17 cellular contexts compared by ENCODE assay signal in genomic region chr13:96898855-96899254, GRCh38.
DNase-seq lines count a peak whose midpoint lies in the region; ATAC-seq and TF ChIP-seq lines count a peak whose summit lies in the region.
"Had no signal": no experiment of that assay in that cellular context is flagged by ENCODE, and none has a peak within 500 bp of the region (broad histone marks: within the 10 kb centered on the region; RNA-seq: fewer than 3 reads in every experiment).

No MANE protein-coding gene starts in this region.

- no peaks in the 10 kb centered on the region for H4K20me1 ChIP-seq in Karpas-422 (ENCODE audit: insufficient read depth, low read depth, low read length)
- H4K20me1 ChIP-seq: BLaER1 had no signal

- H3K27ac ChIP-seq in mesenchymal stem cell (ENCODE audit: low read length, poor library complexity, severe bottlenecking) (no peak overlapping the region), substantia nigra (ENCODE audit: low read depth, low read length, poor library complexity, severe bottlenecking) (peak overlapping the region; percentile 82), Karpas-422 (ENCODE audit: low read length) (no peak overlapping the region)
- H3K27ac ChIP-seq: BLaER1, left lung, psoas muscle, SJSA1 had no signal

- no peak overlapping the region for H3K18ac ChIP-seq in mesenchymal stem cell (ENCODE audit: low read depth in 1 of 2, low read length in 2 of 2)

- H2BK12ac ChIP-seq in mesenchymal stem cell (ENCODE audit: low read length in 2 of 2), result no peak overlapping the region

- H3K9ac ChIP-seq in NT2/D1 (ENCODE audit: insufficient read length, low read depth), result no peak overlapping the region
- no peak overlapping the region for H3K9ac ChIP-seq in endocrine pancreas (ENCODE audit: control insufficient read depth, insufficient read depth, low read length)
- H3K9ac ChIP-seq in mesenchymal stem cell (ENCODE audit: low read length), result peak overlapping the region; percentile 32
- no peak overlapping the region for H3K9ac ChIP-seq in Karpas-422 (ENCODE audit: low read length)
- H3K9ac ChIP-seq: BLaER1 had no signal

- H2BK15ac ChIP-seq in mesenchymal stem cell (ENCODE audit: low read depth, poor library complexity, severe bottlenecking), result no peak overlapping the region

- H3K79me2 ChIP-seq in Karpas-422 (ENCODE audit: low read length), result no peaks in the 10 kb centered on the region

- H2BK120ac ChIP-seq in mesenchymal stem cell (ENCODE audit: low read depth, low read length), result no peak overlapping the region

- DNase-seq in NT2/D1 (ENCODE audit: low read depth, low spot score) (peak; percentile 39), mesenchymal stem cell (no peak), substantia nigra (lab: John Stamatoyannopoulos, UW) (peak in 42 of 49 donors; percentile 0 to 63 (median 25)), mucosa of descending colon (no peak), Karpas-422 (no peak)
- DNase-seq: activated CD4-positive, alpha-beta T cell treated with anti-CD3 and anti-CD28 coated beads, Interleukin-2, amount 10 ng/mL, durations not matched to agents 7 days and 5 days; activated naive CD4-positive, alpha-beta T cell treated with anti-CD3 and anti-CD28 coated beads, Interleukin-2, amount 10 ng/mL, durations not matched to agents 7 days and 5 days; DMS 273 treated with DMSO at 0.1 percent for 48 hours; left lung; naive B cell; NCI-H187; psoas muscle had no signal

- H3K4me1 ChIP-seq in NT2/D1 (ENCODE audit: insufficient read depth, insufficient read length) (no peaks in the 10 kb centered on the region), endocrine pancreas (ENCODE audit: control insufficient read depth, insufficient read depth, low read length) (peaks cover 10% of the 10 kb centered on the region), mesenchymal stem cell (ENCODE audit: control insufficient read depth, insufficient read depth, low read depth, low read length) (no peaks in the 10 kb centered on the region), mucosa of descending colon (ENCODE audit: low read depth) (no peaks in the 10 kb centered on the region), Karpas-422 (ENCODE audit: low read length) (no peaks in the 10 kb centered on the region)
- H3K4me1 ChIP-seq: BLaER1, left lung, psoas muscle, SJSA1 had no signal

- intact Hi-C loops in mucosa of descending colon (cut with DNase I, micrococcal nuclease), result no loop called here

- no peak overlapping the region for H3K14ac ChIP-seq in mesenchymal stem cell (ENCODE audit: low read length in 2 of 2)

- H4K8ac ChIP-seq in mesenchymal stem cell (ENCODE audit: low read length), result no peak overlapping the region

- no peaks in the 10 kb centered on the region for H3K79me1 ChIP-seq in mesenchymal stem cell (replicated peaks; ENCODE audit: low read length, poor library complexity, severe bottlenecking)

- H3K4ac ChIP-seq in mesenchymal stem cell (ENCODE audit: low read depth in 1 of 2, low read length in 2 of 2), result no peak overlapping the region

- no peak overlapping the region for H3K4me3 ChIP-seq in NT2/D1 (ENCODE audit: insufficient read length, low read depth)
- peak overlapping the region; percentile 40 for H3K4me3 ChIP-seq in endocrine pancreas (ENCODE audit: control insufficient read depth, insufficient read depth, low read length)
- H3K4me3 ChIP-seq in mesenchymal stem cell (ENCODE audit: insufficient read depth in 1 of 2, low read depth in 1 of 2, low read length in 2 of 2), result no peak overlapping the region
- H3K4me3 ChIP-seq in mucosa of descending colon, result no peak overlapping the region
- H3K4me3 ChIP-seq in Karpas-422 (ENCODE audit: low read length), result no peak overlapping the region
- H3K4me3 ChIP-seq: BLaER1, left lung, MG63, psoas muscle, SJSA1 had no signal

- 71% methylated on average over 4 of the region's 5 CpGs for WGBS in mesenchymal stem cell

- H3K9me3 ChIP-seq in NT2/D1 (ENCODE audit: insufficient read depth, low read length), result peaks cover 11% of the 10 kb centered on the region; the same call in 1 of the 2 replicates
- peaks cover 1% of the 10 kb centered on the region for H3K9me3 ChIP-seq in endocrine pancreas (ENCODE audit: control insufficient read depth, low read length)
- H3K9me3 ChIP-seq in mesenchymal stem cell (ENCODE audit: control insufficient read depth, low read length), result peaks cover 14% of the 10 kb centered on the region
- H3K9me3 ChIP-seq in mucosa of descending colon, result no peaks in the 10 kb centered on the region
- H3K9me3 ChIP-seq in Karpas-422 (ENCODE audit: low read length), result no peaks in the 10 kb centered on the region
- H3K9me3 ChIP-seq: left lung, MG63, psoas muscle, SJSA1 had no signal

- H4K91ac ChIP-seq in mesenchymal stem cell (ENCODE audit: low read length), result no peak overlapping the region

- H2AK5ac ChIP-seq in mesenchymal stem cell (ENCODE audit: low read length, severe bottlenecking), result no peak overlapping the region

- H3K4me2 ChIP-seq in mesenchymal stem cell (ENCODE audit: low read length, poor library complexity, severe bottlenecking) (no peak overlapping the region), Karpas-422 (ENCODE audit: low read depth, low read length, poor library complexity, severe bottlenecking) (no peak overlapping the region)
- H3K4me2 ChIP-seq: BLaER1 had no signal

- H3K27me3 ChIP-seq in NT2/D1 (ENCODE audit: insufficient read depth, insufficient read length), result no peaks in the 10 kb centered on the region
- H3K27me3 ChIP-seq in endocrine pancreas (ENCODE audit: control insufficient read depth, insufficient read depth, low read length), result no peaks in the 10 kb centered on the region
- H3K27me3 ChIP-seq in mesenchymal stem cell (ENCODE audit: control insufficient read depth in 1 of 2, insufficient read depth in 1 of 2, low read length in 2 of 2), result no peaks in the 10 kb centered on the region
- H3K27me3 ChIP-seq in Karpas-422 (ENCODE audit: low read length), result no peaks in the 10 kb centered on the region
- H3K27me3 ChIP-seq: BLaER1, left lung, MG63, SJSA1 had no signal

- no peak overlapping the region for H2AFZ ChIP-seq in mesenchymal stem cell (ENCODE audit: low read depth, low read length)
- H2AFZ ChIP-seq in Karpas-422 (ENCODE audit: low read length), result no peak overlapping the region

- H2BK5ac ChIP-seq in mesenchymal stem cell (ENCODE audit: low read depth, low read length, poor library complexity, severe bottlenecking), result no peak overlapping the region

- no peak for TF ChIP-seq CTCF in mucosa of descending colon (IDR thresholded peaks at IDR 0.05)

- ATAC-seq in mucosa of descending colon (no peak), GM19023 (IDR thresholded peaks at IDR 0.05; ENCODE audit: unreplicated experiment) (no peak)
- ATAC-seq: left lung, psoas muscle had no signal

- H3K36me3 ChIP-seq in NT2/D1 (ENCODE audit: insufficient read depth, insufficient read length, low read length) (no peaks in the 10 kb centered on the region), endocrine pancreas (ENCODE audit: control insufficient read depth, insufficient read depth, low read length) (no peaks in the 10 kb centered on the region), mesenchymal stem cell (ENCODE audit: control insufficient read depth in 1 of 2, insufficient read depth in 2 of 2, low read depth in 1 of 2, low read length in 2 of 2) (no peaks in the 10 kb centered on the region), mucosa of descending colon (ENCODE audit: low read depth) (no peaks in the 10 kb centered on the region), Karpas-422 (ENCODE audit: insufficient read depth, low read length) (no peaks in the 10 kb centered on the region)
- H3K36me3 ChIP-seq: BLaER1, left lung, MG63, SJSA1 had no signal

- no peak overlapping the region for H3K23ac ChIP-seq in mesenchymal stem cell (ENCODE audit: low read length in 2 of 2)

- no peaks in the 10 kb centered on the region for H3K9me2 ChIP-seq in Karpas-422 (replicated peaks; ENCODE audit: insufficient read depth, low read length)

Comparison
In these comparisons a context has a peak if more than half of its experiments do, and no peak if none do; other contexts are left out.
1. DNase-seq: peak in NT2/D1 (single experiment) and substantia nigra (42 of 49); none in mesenchymal stem cell (single experiment), mucosa of descending colon (0 of 3) and Karpas-422 (single experiment).